Comparison of ENCODE assay signal across 8 cellular contexts in genomic region chr5:72847989-72848473, GRCh38. TPM values are rescaled to one million over a fixed set of nuclear protein-coding genes. Genes with fewer than 3 reads are reported as not detected.
DNase-seq lines count a peak whose midpoint lies in the region; ATAC-seq and TF ChIP-seq lines count a peak whose summit lies in the region.

No MANE protein-coding gene starts in this region.

- H3K36me3 Mint-ChIP-seq in activated CD4-positive, alpha-beta T cell treated with anti-CD3 and anti-CD28 coated beads, Interleukin-2, amount 10 ng/mL, durations not matched to agents 24 days and 14 days (ENCODE audit: low read depth): peaks cover 27% of the 10 kb centered on the region

- DNase-seq in Ammon's horn (ENCODE audit: low spot score) (peak; percentile 94), NCI-H460 (ENCODE audit: extremely low read depth, low read depth) (peak; percentile 91), coronary artery (ENCODE audit: low spot score) (peak; percentile 91), left kidney (ENCODE audit: low read depth, low spot score) (peak; percentile 96)
- DNase-seq in activated CD4-positive, alpha-beta T cell treated with anti-CD3 and anti-CD28 coated beads, Interleukin-2, amount 10 ng/mL, durations not matched to agents 24 days and 14 days: peak; percentile 95
- peak; percentile 87 for DNase-seq in stimulated activated CD4-positive, alpha-beta T cell treated with anti-CD3 and anti-CD28 coated beads, Interleukin-1b, Interleukin-23, amount 100 ng/mL, for 48 hours

- peak overlapping the region; percentile 99 for H3K27ac Mint-ChIP-seq in activated CD4-positive, alpha-beta T cell treated with anti-CD3 and anti-CD28 coated beads, Interleukin-2, amount 10 ng/mL, durations not matched to agents 24 days and 14 days

- no peak for TF ChIP-seq CTCF in coronary artery (IDR thresholded peaks at IDR 0.05)

- H3K4me1 Mint-ChIP-seq in activated CD4-positive, alpha-beta T cell treated with anti-CD3 and anti-CD28 coated beads, Interleukin-2, amount 10 ng/mL, durations not matched to agents 24 days and 14 days: peaks cover 29% of the 10 kb centered on the region

- no peaks in the 10 kb centered on the region for H3K9me3 Mint-ChIP-seq in activated CD4-positive, alpha-beta T cell treated with anti-CD3 and anti-CD28 coated beads, Interleukin-2, amount 10 ng/mL, durations not matched to agents 24 days and 14 days

- H3K27me3 Mint-ChIP-seq in activated CD4-positive, alpha-beta T cell treated with anti-CD3 and anti-CD28 coated beads, Interleukin-2, amount 10 ng/mL, durations not matched to agents 24 days and 14 days: peaks cover 18% of the 10 kb centered on the region

- ATAC-seq in GM19035 (IDR thresholded peaks at IDR 0.05; ENCODE audit: unreplicated experiment): peak; percentile 87
- ATAC-seq in HG03342 (IDR thresholded peaks at IDR 0.05; ENCODE audit: unreplicated experiment): peak; percentile 80

- H3K4me3 Mint-ChIP-seq in activated CD4-positive, alpha-beta T cell treated with anti-CD3 and anti-CD28 coated beads, Interleukin-2, amount 10 ng/mL, durations not matched to agents 24 days and 14 days: peak overlapping the region; percentile 99

- H3K4me3 ChIP-seq in coronary artery: peak overlapping the region; percentile 96

- intact Hi-C loops in activated CD4-positive, alpha-beta T cell treated with anti-CD3 and anti-CD28 coated beads, Interleukin-2, amount 10 ng/mL, durations not matched to agents 24 days and 14 days (cut with micrococcal nuclease): loop anchor here (1.0 to 2.0 kb wide), 5 partner anchors 25 to 540 kb away; partner anchors contain the start of genes FCHO2 and TNPO1

- H3K27ac ChIP-seq in coronary artery: peak overlapping the region; percentile 81 to 93

RNA-seq across cellular contexts. Expression of gene TNPO1, which starts 31.6 kb away (rescaled TPM):
- 498 and 524 TPM in 2 replicates for total RNA-seq in NCI-H460 (2014; rRNA removed; shearing (Covaris generic))
- polyA plus RNA-seq in NCI-H460 (2014; cell fraction: nucleus; rRNA removed): 220 and 312 TPM in 2 replicates
- total RNA-seq in activated CD4-positive, alpha-beta T cell treated with anti-CD3 and anti-CD28 coated beads, Interleukin-2, amount 10 ng/mL, durations not matched to agents 24 days and 14 days: 138 TPM in 2 replicates

Comparison
In these comparisons a context has a peak if more than half of its experiments do, and no peak if none do; other contexts are left out.
1. Peak in every context shown above with its lines: DNase-seq, ATAC-seq, H3K4me3 ChIP-seq and H3K27ac ChIP-seq.